In the genomic region with DNA sequence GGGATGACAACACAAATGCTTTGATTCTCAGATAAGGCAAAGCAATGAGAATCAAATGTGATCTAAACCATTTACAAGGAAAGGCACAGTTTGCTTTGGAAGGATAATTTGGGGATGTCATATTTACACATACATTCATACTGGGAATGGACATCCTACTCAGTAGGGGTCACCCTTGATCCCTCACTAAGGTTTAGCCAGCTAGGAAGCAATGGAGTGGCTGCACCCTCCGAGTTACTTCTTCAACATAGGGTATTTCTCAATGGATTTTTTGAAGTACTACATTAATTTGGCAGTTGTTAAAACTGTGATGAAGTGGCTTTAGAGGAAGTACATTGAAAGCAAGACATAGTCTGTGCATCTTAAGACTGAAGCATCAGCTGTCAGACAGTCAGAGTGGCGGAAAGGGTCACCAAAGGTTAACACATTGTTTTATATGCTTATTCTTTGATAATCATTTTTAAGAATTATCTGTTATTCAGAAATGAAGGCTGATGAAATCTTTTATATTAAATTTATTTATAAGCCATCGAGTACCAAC, we compare ENCODE assay signal across 18 cellular contexts. TPM values are rescaled to one million over a fixed set of nuclear protein-coding genes. Genes with fewer than 3 reads are reported as not detected.
DNase-seq lines count a peak whose midpoint lies in the region; ATAC-seq and TF ChIP-seq lines count a peak whose summit lies in the region.
"Had no signal": no experiment of that assay in that cellular context is flagged by ENCODE, and none has a peak within 500 bp of the region (broad histone marks: within the 10 kb centered on the region; RNA-seq: fewer than 3 reads in every experiment).

No MANE protein-coding gene starts in this region.

- H3K9me2 ChIP-seq in HCT116 (ENCODE audit: insufficient read depth) = no peaks in the 10 kb centered on the region

- H3K36me3 ChIP-seq in HCT116 (ENCODE audit: control insufficient read depth in 1 of 2, insufficient read depth in 2 of 2, low read length in 2 of 2) = no peaks in the 10 kb centered on the region
- no peaks in the 10 kb centered on the region for H3K36me3 ChIP-seq in stomach
- H3K36me3 ChIP-seq: vagina had no signal

- H3K4me3 Mint-ChIP-seq in stimulated activated memory B cell treated with anti-CD40 and anti-IgM and Interleukin-4, amounts not matched to agents 10 μg/mL and 1 μg/mL and 100 μg/mL, for 72 hours = no peak overlapping the region
- H3K4me3 Mint-ChIP-seq: activated CD8-positive, alpha-beta T cell treated with anti-CD3 and anti-CD28 coated beads for 36 hours; H9; T-cell had no signal

- peak; percentile 40; the same call in 1 of the 2 replicates for TF ChIP-seq RAD21 in HCT116 (IDR thresholded peaks at IDR 0.05; ENCODE audit: low read depth)

- no peaks in the 10 kb centered on the region for H3K4me1 ChIP-seq in HCT116 (ENCODE audit: control insufficient read depth in 1 of 2, insufficient read depth in 2 of 2, low read length in 2 of 2)
- peaks cover 0 to 3% (median 0%) of the 10 kb centered on the region in 4 donors for H3K4me1 ChIP-seq in stomach
- H3K4me1 ChIP-seq: vagina had no signal

- H3K9ac ChIP-seq in HCT116 (ENCODE audit: low read length) = no peak overlapping the region

- TF ChIP-seq POLR2A in HCT116 (IDR thresholded peaks at IDR 0.05; ENCODE audit: borderline replicate concordance, extremely low read depth, insufficient read depth, insufficient read length) (no peak), stomach (IDR thresholded peaks at IDR 0.05) (no peak)

- TF ChIP-seq EP300 in stomach (IDR thresholded peaks at IDR 0.05) = no peak

- 78 to 87% (median 82%) methylated on average over 3 of the region's 3 CpGs for WGBS in stomach, 5 donors

- H3K27ac Mint-ChIP-seq in stimulated activated memory B cell treated with anti-CD40 and anti-IgM and Interleukin-4, amounts not matched to agents 10 μg/mL and 1 μg/mL and 100 μg/mL, for 72 hours = no peak overlapping the region
- H3K27ac Mint-ChIP-seq: activated CD8-positive, alpha-beta T cell treated with anti-CD3 and anti-CD28 coated beads for 36 hours; H9; T-cell had no signal

- H2AFZ ChIP-seq in HCT116 (ENCODE audit: low read depth, low read length, poor library complexity, severe bottlenecking) = no peak overlapping the region
- H2AFZ ChIP-seq: PC-9 had no signal

- no peaks in the 10 kb centered on the region for H4K20me1 ChIP-seq in HCT116 (ENCODE audit: insufficient read depth)

- BruUV-seq in HCT116 (replicated peaks; lab: Mats Ljungman, UMichigan) = no TSS peak

- no peak overlapping the region for H3K4me2 ChIP-seq in HCT116 (ENCODE audit: low read length)
- H3K4me2 ChIP-seq: PC-9, smooth muscle cell had no signal

- intact Hi-C loops in HCT116 (cut with micrococcal nuclease) = no loop called here
- intact Hi-C loops in posterior vena cava (cut with DNase I) = no loop called here
- intact Hi-C loops in stomach (cut with DNase I; ENCODE audit: low total_unique reads) = no loop called here

- H3K4me1 Mint-ChIP-seq in stimulated activated memory B cell treated with anti-CD40 and anti-IgM and Interleukin-4, amounts not matched to agents 10 μg/mL and 1 μg/mL and 100 μg/mL, for 72 hours = no peaks in the 10 kb centered on the region
- H3K4me1 Mint-ChIP-seq: T-cell had no signal

- H3K27me3 ChIP-seq in HCT116 (ENCODE audit: insufficient read depth, low read length) (no peaks in the 10 kb centered on the region), stomach (peaks cover 0 to 8% (median 0%) of the 10 kb centered on the region in 3 donors)
- H3K27me3 ChIP-seq: vagina had no signal

- no peaks in the 10 kb centered on the region for H3K79me2 ChIP-seq in HCT116 (ENCODE audit: insufficient read depth, low read length)

- POLR2A ChIA-PET in HCT116 (lab: Charles Lee) = interaction anchor here (1.4 kb wide), 1 partner anchor 22 kb away, joined by 5 read pairs; a partner anchor contains a TSS

- CTCF ChIA-PET in HCT116 (lab: Charles Lee) = no interaction called here

- no peaks in the 10 kb centered on the region for H3K9me3 Mint-ChIP-seq in stimulated activated memory B cell treated with anti-CD40 and anti-IgM and Interleukin-4, amounts not matched to agents 10 μg/mL and 1 μg/mL and 100 μg/mL, for 72 hours
- H3K9me3 Mint-ChIP-seq: activated CD8-positive, alpha-beta T cell treated with anti-CD3 and anti-CD28 coated beads for 36 hours; H9; T-cell had no signal

- peaks cover 9% of the 10 kb centered on the region for H3K27me3 Mint-ChIP-seq in stimulated activated memory B cell treated with anti-CD40 and anti-IgM and Interleukin-4, amounts not matched to agents 10 μg/mL and 1 μg/mL and 100 μg/mL, for 72 hours

- no peak overlapping the region for H3K4me3 ChIP-seq in HCT116 (replicated peaks in 1 of 2; ENCODE audit: low read depth in 1 of 2, low read length in 2 of 2)
- H3K4me3 ChIP-seq in stomach = no peak overlapping the region
- H3K4me3 ChIP-seq: PC-9, smooth muscle cell, vagina had no signal

- no peaks in the 10 kb centered on the region for H3K9me3 ChIP-seq in HCT116 (ENCODE audit: control insufficient read depth in 1 of 2, insufficient read depth in 1 of 2, low read depth in 1 of 2, low read length in 2 of 2)
- H3K9me3 ChIP-seq in stomach = no peaks in the 10 kb centered on the region
- H3K9me3 ChIP-seq: vagina had no signal

- no peak overlapping the region for H3K27ac ChIP-seq in HCT116 (ENCODE audit: low read depth, low read length)
- H3K27ac ChIP-seq in stomach = no peak overlapping the region
- H3K27ac ChIP-seq: PC-9, vagina had no signal

- RAD21 ChIA-PET in HCT116 (lab: Charles Lee; ENCODE audit: low non-redundant PET in 1 of 2, low total read pairs in 2 of 2, uncharacterized antibody in 2 of 2, unreplicated experiment in 2 of 2) = no interaction called here

- TF ChIP-seq CTCF in HCT116 (IDR thresholded peaks at IDR 0.05 in 2 of 3, conservative IDR thresholded peaks at IDR 0.05 in 1 of 3; ENCODE audit: borderline replicate concordance in 1 of 3, insufficient read depth in 1 of 3, low read depth in 2 of 3, low read length in 2 of 3) = no peak
- TF ChIP-seq CTCF in stomach (IDR thresholded peaks at IDR 0.05) = no peak

- ATAC-seq in HCT116 (no peak), left lobe of liver (peak; percentile 31)
- ATAC-seq in stimulated activated memory B cell treated with anti-CD40 and anti-IgM and Interleukin-4, amounts not matched to agents 10 μg/mL and 1 μg/mL and 100 μg/mL, for 72 hours = no peak
- ATAC-seq: T-cell had no signal

- no peaks in the 10 kb centered on the region for H3K36me3 Mint-ChIP-seq in stimulated activated memory B cell treated with anti-CD40 and anti-IgM and Interleukin-4, amounts not matched to agents 10 μg/mL and 1 μg/mL and 100 μg/mL, for 72 hours
- H3K36me3 Mint-ChIP-seq: T-cell had no signal

- peak; percentile 33 to 55 for DNase-seq in AML-193 (lab: John Stamatoyannopoulos, UW)
- DNase-seq in HCT116 (ENCODE audit: low read depth, low spot score) = no peak
- peak; percentile 16 for DNase-seq in RPMI7951 (ENCODE audit: low read depth)
- DNase-seq in left lobe of liver (ENCODE audit: low spot score) = no peak
- DNase-seq in posterior vena cava (ENCODE audit: low spot score) = no peak
- DNase-seq in stomach = no peak
- no peak for DNase-seq in dermis blood vessel endothelial cell
- DNase-seq: amygdala; H9; KBM-7; nucleus accumbens; PC-9; stimulated activated naive CD4-positive, alpha-beta T cell treated with Interleukin-2 at 50 U/mL for 16 hours; T-cell had no signal

TF ChIP-seq in HCT116, 20 proteins besides CTCF, POLR2A, EP300 and RAD21:
- TF ChIP-seq, protein P1, sequence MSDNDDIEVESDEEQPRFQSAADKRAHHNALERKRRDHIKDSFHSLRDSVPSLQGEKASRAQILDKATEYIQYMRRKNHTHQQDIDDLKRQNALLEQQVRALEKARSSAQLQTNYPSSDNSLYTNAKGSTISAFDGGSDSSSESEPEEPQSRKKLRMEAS (IDR thresholded peaks at IDR 0.05) = no peak
- TF ChIP-seq, protein P2, sequence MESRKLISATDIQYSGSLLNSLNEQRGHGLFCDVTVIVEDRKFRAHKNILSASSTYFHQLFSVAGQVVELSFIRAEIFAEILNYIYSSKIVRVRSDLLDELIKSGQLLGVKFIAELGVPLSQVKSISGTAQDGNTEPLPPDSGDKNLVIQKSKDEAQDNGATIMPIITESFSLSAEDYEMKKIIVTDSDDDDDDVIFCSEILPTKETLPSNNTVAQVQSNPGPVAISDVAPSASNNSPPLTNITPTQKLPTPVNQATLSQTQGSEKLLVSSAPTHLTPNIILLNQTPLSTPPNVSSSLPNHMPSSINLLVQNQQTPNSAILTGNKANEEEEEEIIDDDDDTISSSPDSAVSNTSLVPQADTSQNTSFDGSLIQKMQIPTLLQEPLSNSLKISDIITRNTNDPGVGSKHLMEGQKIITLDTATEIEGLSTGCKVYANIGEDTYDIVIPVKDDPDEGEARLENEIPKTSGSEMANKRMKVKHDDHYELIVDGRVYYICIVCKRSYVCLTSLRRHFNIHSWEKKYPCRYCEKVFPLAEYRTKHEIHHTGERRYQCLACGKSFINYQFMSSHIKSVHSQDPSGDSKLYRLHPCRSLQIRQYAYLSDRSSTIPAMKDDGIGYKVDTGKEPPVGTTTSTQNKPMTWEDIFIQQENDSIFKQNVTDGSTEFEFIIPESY (IDR thresholded peaks at IDR 0.05; ENCODE audit: extremely low read depth, insufficient replicate concordance, low read length) = no peak
- no peak for TF ChIP-seq YY1 (IDR thresholded peaks at IDR 0.05; ENCODE audit: extremely low read depth, insufficient replicate concordance, low read depth, low read length)
- TF ChIP-seq CEBPB (IDR thresholded peaks at IDR 0.05; ENCODE audit: low read depth) = no peak
- no peak for TF ChIP-seq POLR2AphosphoS5 (IDR thresholded peaks at IDR 0.05; ENCODE audit: low read depth, low read length)
- TF ChIP-seq SRF (IDR thresholded peaks at IDR 0.05; ENCODE audit: low read depth) = no peak
- no peak for TF ChIP-seq EGR1 (IDR thresholded peaks at IDR 0.05; ENCODE audit: low read depth)
- TF ChIP-seq SP1 (IDR thresholded peaks at IDR 0.05; ENCODE audit: low read depth) = no peak

RNA-seq across cellular contexts. Expression of a gene that starts 22.0 kb away (rescaled TPM):
- total RNA-seq in HCT116 (2021; ENCODE audit: unreplicated experiment) = 177 TPM
- polyA plus RNA-seq in HCT116 (2012) = 146 and 156 TPM in 2 replicates
- total RNA-seq in RPMI7951 (2014; rRNA removed; shearing (Covaris generic)) = 287 and 330 TPM in 2 replicates
- 116 TPM for total RNA-seq in left lobe of liver
- 100 to 1,000 TPM; 150 to 171 TPM for total RNA-seq in posterior vena cava
- 100 to 1,000 TPM in 1 of 5 donors, 10 to 100 TPM in 4; 30.4 to 190 (median 77.1) TPM for total RNA-seq in stomach
- 10 to 100 TPM; 70.1 to 82.5 (median 76.6) TPM for polyA plus RNA-seq in stomach
- total RNA-seq in dermis blood vessel endothelial cell = 290 and 364 TPM in 2 replicates

Comparison
In these comparisons a context has a peak if more than half of its experiments do, and no peak if none do; other contexts are left out.
1. DNase-seq: peak in AML-193 (2 of 2) and RPMI7951 (single experiment); none in HCT116 (single experiment), left lobe of liver (single experiment), posterior vena cava (single experiment), stomach (single experiment) and dermis blood vessel endothelial cell (single experiment).